13 cellular contexts compared by ENCODE assay signal in the genomic region with DNA sequence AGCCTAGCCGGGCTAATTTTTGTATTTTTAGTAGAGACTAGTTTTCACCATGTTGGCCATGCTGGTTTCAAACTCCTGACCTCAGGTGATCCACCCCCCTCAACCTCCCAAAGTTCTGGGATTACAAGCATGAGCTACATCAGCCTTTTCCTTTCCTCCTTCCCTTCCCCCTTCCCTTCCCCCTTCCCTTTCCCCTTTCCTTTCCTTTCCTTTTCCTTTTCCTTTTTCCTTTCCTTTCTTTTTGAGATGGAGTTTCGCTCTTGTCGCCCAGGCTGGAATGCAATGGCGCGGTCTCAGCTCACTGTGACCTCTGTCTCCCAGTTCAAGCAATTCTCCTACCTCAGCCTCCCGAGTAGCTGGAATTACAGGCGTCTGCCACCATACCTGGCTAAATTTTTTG. TPM values are rescaled to one million over a fixed set of nuclear protein-coding genes. Genes with fewer than 3 reads are reported as not detected.
DNase-seq lines count a peak whose midpoint lies in the region; ATAC-seq, FAIRE-seq and TF ChIP-seq lines count a peak whose summit lies in the region.
"Not testable (repeated sequence)": the region's sequence is repeated elsewhere in the genome, so short reads cannot be mapped to it uniquely, and the experiment has no call there.
"Had no signal": no experiment of that assay in that cellular context is flagged by ENCODE, and none has a peak within 500 bp of the region (broad histone marks: within the 10 kb centered on the region; RNA-seq: fewer than 3 reads in every experiment).

No MANE protein-coding gene starts in this region.

- TF ChIP-seq EP300 in K562 (IDR thresholded peaks at IDR 0.05; ENCODE audit: low read length): not testable (repeated sequence)

- not testable (repeated sequence) for H3K36me3 ChIP-seq in HEK293 (ENCODE audit: control insufficient read depth in 2 of 2, insufficient read depth in 1 of 2, low read length in 2 of 2); astrocyte (ENCODE audit: insufficient read depth, low read length); K562 (ENCODE audit: control insufficient read depth, insufficient read depth, low read length)

- not testable (repeated sequence) for H4K20me1 ChIP-seq in astrocyte (ENCODE audit: insufficient read depth, low read length); K562 (replicated peaks; ENCODE audit: control insufficient read depth, insufficient read depth, low read length)

- H3K9ac ChIP-seq in astrocyte (ENCODE audit: low read length); K562 (ENCODE audit: insufficient read depth in 1 of 2, low read depth in 2 of 2, low read length in 2 of 2): not testable (repeated sequence)

- H3K79me2 ChIP-seq in astrocyte (ENCODE audit: insufficient read depth, low read length); K562 (ENCODE audit: control insufficient read depth, insufficient read depth, low read length): not testable (repeated sequence)

- H3K36me3 Mint-ChIP-seq in astrocyte (ENCODE audit: low read depth, unreplicated experiment); chondrocyte (ENCODE audit: low read depth): not testable (repeated sequence)

- peak overlapping the region; percentile 57 for H3K4me3 Mint-ChIP-seq in astrocyte (ENCODE audit: unreplicated experiment)
- not testable (repeated sequence) for H3K4me3 Mint-ChIP-seq in chondrocyte (ENCODE audit: unreplicated experiment)

- not testable (repeated sequence) for H3K4me1 ChIP-seq in HEK293 (ENCODE audit: control insufficient read depth, insufficient read depth, low read length); astrocyte (ENCODE audit: insufficient read depth, low read length)
- peaks cover 0 to 10% of the 10 kb centered on the region in 2 experiments; a peak in 2 of 5 replicates for H3K4me1 ChIP-seq in K562 (replicated peaks in 1 of 2; ENCODE audit: control insufficient read depth in 2 of 2, insufficient read depth in 2 of 2, low read length in 2 of 2)

- not testable (repeated sequence) for H3K4me1 Mint-ChIP-seq in astrocyte (ENCODE audit: low read depth, unreplicated experiment); chondrocyte (ENCODE audit: low read depth)

- H3K9me3 Mint-ChIP-seq in astrocyte (ENCODE audit: unreplicated experiment); chondrocyte (ENCODE audit: low read depth): not testable (repeated sequence)

- not testable (repeated sequence) for FAIRE-seq in astrocyte (lab: Jason Lieb, UNC); K562 (lab: Jason Lieb, UNC)
- peak; percentile 81 for FAIRE-seq in urothelium cell line (lab: Jason Lieb, UNC)

- not testable (repeated sequence) for H3K9me1 ChIP-seq in K562 (ENCODE audit: control insufficient read depth, insufficient read depth, low read length)

- not testable (repeated sequence) for H3K27ac Mint-ChIP-seq in astrocyte (ENCODE audit: unreplicated experiment)
- H3K27ac Mint-ChIP-seq in chondrocyte (ENCODE audit: unreplicated experiment): peak overlapping the region; percentile 59

- in situ Hi-C loops in K562 (cut with MboI): not testable (repeated sequence)

- not testable (repeated sequence) for TF ChIP-seq RAD21 in K562 (CRISPR knock-in tag; conservative IDR thresholded peaks at IDR 0.05 in 1 of 2, IDR thresholded peaks at IDR 0.05 in 1 of 2)

- peaks cover 15% of the 10 kb centered on the region for H3K27me3 Mint-ChIP-seq in astrocyte (ENCODE audit: low read depth, unreplicated experiment)
- H3K27me3 Mint-ChIP-seq in chondrocyte (ENCODE audit: low read depth): not testable (repeated sequence)

- not testable (repeated sequence) for DNase-seq in astrocyte (ENCODE audit: low read depth); K562 (ENCODE audit: extremely low read depth in 1 of 4, low spot score in 3 of 4); chondrocyte (ENCODE audit: low spot score); urothelium cell line (ENCODE audit: low spot score)

- WGBS in K562 (ENCODE audit: insufficient coverage, low coverage, missing lambda C conversion rate): 67% methylated on average over 7 of the region's 7 CpGs

- H2AFZ ChIP-seq in astrocyte (ENCODE audit: low read depth, low read length): not testable (repeated sequence)
- 0 out of 2 replicates have a peak overlapping the region, but pooled peaks have one; percentile 4 for H2AFZ ChIP-seq in K562 (ENCODE audit: low read depth, low read length)

- not testable (repeated sequence) for TF ChIP-seq CTCF in HEK293 (tag by site-specific recombination; IDR thresholded peaks at IDR 0.05); astrocyte (IDR thresholded peaks at IDR 0.05; ENCODE audit: insufficient read depth, low read depth, low read length); K562 (IDR thresholded peaks at IDR 0.05 in 2 of 3, conservative IDR thresholded peaks at IDR 0.05 in 1 of 3; ENCODE audit: insufficient read depth in 2 of 3, low read depth in 1 of 3, low read length in 3 of 3); chondrocyte (IDR thresholded peaks at IDR 0.05)

- POLR2A ChIA-PET in HEK293 (lab: Yijun Ruan, JAX): interaction anchor here (0.7 kb wide), 1 partner anchor 17 kb away, joined by 3 read pairs; no protein-coding TSS in a partner anchor
- POLR2A ChIA-PET in K562 (lab: Yijun Ruan, JAX): not testable (repeated sequence)

- H3K9me3 ChIP-seq in HEK293 (ENCODE audit: control insufficient read depth, insufficient read depth, low read depth, low read length); astrocyte (ENCODE audit: insufficient read depth, low read depth, low read length); K562 (replicated peaks; ENCODE audit: control insufficient read depth, insufficient read depth, low read depth, low read length): not testable (repeated sequence)

- TF ChIP-seq POLR2A in K562 (conservative IDR thresholded peaks at IDR 0.05): not testable (repeated sequence)

- not testable (repeated sequence) for ATAC-seq in K562

- BruUV-seq in K562 (replicated peaks; lab: Mats Ljungman, UMichigan): not testable (repeated sequence)

- not testable (repeated sequence) for H3K27me3 ChIP-seq in astrocyte (ENCODE audit: insufficient read depth, low read length); K562 (ENCODE audit: control insufficient read depth in 2 of 2, insufficient read depth in 2 of 2, low read length in 2 of 2)

- CTCF ChIA-PET in HEK293 (lab: Yijun Ruan, JAX) (interaction anchor here (0.7 kb wide), 1 partner anchor 26 kb away, joined by 3 read pairs; no protein-coding TSS in a partner anchor), K562 (lab: Yijun Ruan, JAX; ENCODE audit: low intra/inter-chr PET ratio) (interaction anchor here (0.6 kb wide), 1 partner anchor 47 kb away, joined by 3 read pairs; no protein-coding TSS in a partner anchor)

- H3K27ac ChIP-seq in HEK293 (ENCODE audit: extremely low read depth, low read depth, low read length); astrocyte (ENCODE audit: low read depth, low read length); K562 (ENCODE audit: extremely low read depth, low read depth, low read length): not testable (repeated sequence)

- not testable (repeated sequence) for H3K4me3 ChIP-seq in HEK293 (ENCODE audit: low read depth, low read length); astrocyte (ENCODE audit: insufficient read depth, low read depth, low read length); K562

- not testable (repeated sequence) for H3K4me2 ChIP-seq in astrocyte (ENCODE audit: low read length); K562 (ENCODE audit: insufficient read depth, low read length)

- intact Hi-C loops in K562 (cut with micrococcal nuclease): not testable (repeated sequence)

RNA-seq across cellular contexts. Expression of a gene that starts 18.2 kb away (rescaled TPM):
- total RNA-seq in astrocyte (11.1 and 11.4 TPM in 2 replicates), K562 (2014; rRNA removed) (5.4 and 8.2 TPM in 2 replicates), K562 (2014; rRNA removed; fragmentation: Illumina TruSeq; extraction: Trizol) (7.4 and 8.2 TPM in 2 replicates), K562 (2015; rRNA removed; fragmentation: Illumina TruSeq; extraction: Trizol) (6.6 and 7.0 TPM in 2 replicates), K562 (2021) (15.3 and 16.1 TPM in 2 replicates), chondrocyte (10.8 to 11.9 TPM (median 11.0 TPM) in 3 replicates)
- 26.4 and 32.0 TPM in 2 replicates for total RNA-seq in K562 (2011; cell fraction: chromatin; rRNA removed; ENCODE audit: low replicate concordance)
- total RNA-seq in K562 (2011; cell fraction: nucleolus; rRNA removed): 12.8 and 13.8 TPM in 2 replicates
- 19.7 and 25.3 TPM in 2 replicates for total RNA-seq in K562 (2011; cell fraction: nucleoplasm; rRNA removed)
- polyA plus RNA-seq in K562 (2011; rRNA removed) (4.8 and 6.3 TPM in 2 replicates), K562 (2014; fragmentation: Illumina TruSeq; extraction: Trizol) (11.2 and 12.7 TPM in 2 replicates), K562 (2014; fragmentation: Nextera tagmentation; extraction: Ambion mirVana) (1 to 10 TPM; 2.1 to 4.1 TPM), K562 (2014; rRNA removed) (6.0 and 7.2 TPM in 2 replicates)
- 3.6 and 3.9 TPM in 2 replicates for polyA plus RNA-seq in K562 (2011; cell fraction: cytosol; rRNA removed)
- 10.5 and 13.4 TPM in 2 replicates for polyA plus RNA-seq in K562 (2011; cell fraction: nucleus; rRNA removed)
- polyA plus RNA-seq in K562 (2012): 7.5 and 8.2 TPM in 2 replicates
- 7.5 and 9.2 TPM in 2 replicates for polyA minus RNA-seq in K562 (2011; rRNA and poly(A)+ RNA removed)
- 7.7 and 9.3 TPM in 2 replicates for polyA minus RNA-seq in K562 (2011; cell fraction: cytosol; rRNA and poly(A)+ RNA removed)
- polyA minus RNA-seq in K562 (2011; cell fraction: nucleus; rRNA and poly(A)+ RNA removed): 4.6 and 5.9 TPM in 2 replicates

RNA-seq across cellular contexts. Expression of a gene that starts 27.5 kb away (rescaled TPM):
- total RNA-seq in astrocyte (115 and 119 TPM in 2 replicates), K562 (2014; rRNA removed) (213 and 429 TPM in 2 replicates), K562 (2014; rRNA removed; fragmentation: Illumina TruSeq; extraction: Trizol) (53.4 and 63.1 TPM in 2 replicates), K562 (2015; rRNA removed; fragmentation: Illumina TruSeq; extraction: Trizol) (39.1 and 42.2 TPM in 2 replicates), K562 (2021) (148 and 160 TPM in 2 replicates), chondrocyte (79.0 to 94.8 TPM (median 79.6 TPM) in 3 replicates)
- 242 and 302 TPM in 2 replicates for total RNA-seq in K562 (2011; cell fraction: chromatin; rRNA removed; ENCODE audit: low replicate concordance)
- total RNA-seq in K562 (2011; cell fraction: nucleolus; rRNA removed): 102 and 107 TPM in 2 replicates
- total RNA-seq in K562 (2011; cell fraction: nucleoplasm; rRNA removed): 134 and 136 TPM in 2 replicates
- polyA plus RNA-seq in K562 (2011; rRNA removed) (145 and 147 TPM in 2 replicates), K562 (2014; fragmentation: Illumina TruSeq; extraction: Trizol) (125 and 149 TPM in 2 replicates), K562 (2014; fragmentation: Nextera tagmentation; extraction: Ambion mirVana) (10 to 100 TPM; 28.8 to 42.3 TPM), K562 (2014; rRNA removed) (142 and 180 TPM in 2 replicates)
- 125 and 126 TPM in 2 replicates for polyA plus RNA-seq in K562 (2011; cell fraction: cytosol; rRNA removed)
- polyA plus RNA-seq in K562 (2011; cell fraction: nucleus; rRNA removed): 165 and 175 TPM in 2 replicates
- 87.1 and 139 TPM in 2 replicates for polyA plus RNA-seq in K562 (2012)
- polyA minus RNA-seq in K562 (2011; rRNA and poly(A)+ RNA removed): 165 and 204 TPM in 2 replicates
- 74.7 and 86.0 TPM in 2 replicates for polyA minus RNA-seq in K562 (2011; cell fraction: cytosol; rRNA and poly(A)+ RNA removed)
- polyA minus RNA-seq in K562 (2011; cell fraction: nucleus; rRNA and poly(A)+ RNA removed): 75.7 and 122 TPM in 2 replicates

RNA-seq across cellular contexts. Expression of a gene that starts 55.3 kb away (rescaled TPM):
- total RNA-seq in astrocyte (0.18 and 0.31 TPM in 2 replicates), K562 (2014; rRNA removed) (not detected in 2 replicates), K562 (2014; rRNA removed; fragmentation: Illumina TruSeq; extraction: Trizol) (not detected in 2 replicates), K562 (2015; rRNA removed; fragmentation: Illumina TruSeq; extraction: Trizol) (not detected in 2 replicates), K562 (2021) (not detected in 2 replicates), chondrocyte (not detected in 3 replicates)
- total RNA-seq in K562 (2011; cell fraction: chromatin; rRNA removed; ENCODE audit: low replicate concordance): not detected in 2 replicates
- total RNA-seq in K562 (2011; cell fraction: nucleolus; rRNA removed): not detected in 2 replicates
- not detected in 2 replicates for total RNA-seq in K562 (2011; cell fraction: nucleoplasm; rRNA removed)
- polyA plus RNA-seq in K562 (2011; rRNA removed) (0.10 TPM in 1 of 2 replicates, not detected in the other), K562 (2014; fragmentation: Illumina TruSeq; extraction: Trizol) (0.09 and 0.12 TPM in 2 replicates), K562 (2014; fragmentation: Nextera tagmentation; extraction: Ambion mirVana) (under 1 TPM; 0.08 to 0.11 TPM), K562 (2014; rRNA removed) (not detected in 2 replicates)
- polyA plus RNA-seq in K562 (2011; cell fraction: cytosol; rRNA removed): 0.04 TPM in 2 replicates
- polyA plus RNA-seq in K562 (2011; cell fraction: nucleus; rRNA removed): 0.17 TPM in 1 of 2 replicates, not detected in the other
- polyA plus RNA-seq in K562 (2012): 0.59 and 1.0 TPM in 2 replicates
- polyA minus RNA-seq in K562 (2011; rRNA and poly(A)+ RNA removed): not detected in 2 replicates
- not detected in 2 replicates for polyA minus RNA-seq in K562 (2011; cell fraction: cytosol; rRNA and poly(A)+ RNA removed)
- not detected in 2 replicates for polyA minus RNA-seq in K562 (2011; cell fraction: nucleus; rRNA and poly(A)+ RNA removed)
- total RNA-seq: A172; B cell; CD4-positive, alpha-beta memory T cell; CD4-positive, alpha-beta T cell; CD4-positive, CD25-positive, alpha-beta regulatory T cell; CD8-positive, alpha-beta T cell had no signal
- polyA plus RNA-seq: CD14-positive monocyte; CD8-positive, alpha-beta memory T cell had no signal
